1 cellular context compared by ENCODE assay signal in genomic region chr1:28736450-28737244, GRCh38.
TF ChIP-seq lines count a peak whose summit lies in the region.

TSS of gene YTHDF2 (plus strand) at chr1:28736940. CDS start at chr1:28737121, 181 bp downstream.

TF ChIP-seq in GM12878, 131 proteins besides CTCF, POLR2A, EP300 and RAD21 (continued from another document and continues in another):
- TF ChIP-seq, protein P1, sequence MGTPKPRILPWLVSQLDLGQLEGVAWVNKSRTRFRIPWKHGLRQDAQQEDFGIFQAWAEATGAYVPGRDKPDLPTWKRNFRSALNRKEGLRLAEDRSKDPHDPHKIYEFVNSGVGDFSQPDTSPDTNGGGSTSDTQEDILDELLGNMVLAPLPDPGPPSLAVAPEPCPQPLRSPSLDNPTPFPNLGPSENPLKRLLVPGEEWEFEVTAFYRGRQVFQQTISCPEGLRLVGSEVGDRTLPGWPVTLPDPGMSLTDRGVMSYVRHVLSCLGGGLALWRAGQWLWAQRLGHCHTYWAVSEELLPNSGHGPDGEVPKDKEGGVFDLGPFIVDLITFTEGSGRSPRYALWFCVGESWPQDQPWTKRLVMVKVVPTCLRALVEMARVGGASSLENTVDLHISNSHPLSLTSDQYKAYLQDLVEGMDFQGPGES (IDR thresholded peaks at IDR 0.05): no peak
- TF ChIP-seq ETV6 (conservative IDR thresholded peaks at IDR 0.05 in 1 of 2, IDR thresholded peaks at IDR 0.05 in 1 of 2; ENCODE audit: borderline replicate concordance in 1 of 2, low read depth in 1 of 2): peak in 1 of 2 experiments; percentile 37; a peak in 2 of 4 replicates
- 0 out of 2 replicates have a peak, but pooled peaks have one; percentile 61 for TF ChIP-seq HDGF (IDR thresholded peaks at IDR 0.05)
- peak; percentile 93 for TF ChIP-seq RB1 (IDR thresholded peaks at IDR 0.05; ENCODE audit: borderline replicate concordance)
- peak; percentile 72 for TF ChIP-seq POLR2AphosphoS5 (IDR thresholded peaks at IDR 0.05; ENCODE audit: low read length)
- no peak for TF ChIP-seq CHD4 (IDR thresholded peaks at IDR 0.05)
- TF ChIP-seq TAF1 (IDR thresholded peaks at IDR 0.05; ENCODE audit: borderline replicate concordance, low read depth, low read length): peak; percentile 78
- TF ChIP-seq ZNF207 (IDR thresholded peaks at IDR 0.05; ENCODE audit: borderline replicate concordance): peak; percentile 99
- TF ChIP-seq ZNF622 (IDR thresholded peaks at IDR 0.05): no peak
- TF ChIP-seq RELB (IDR thresholded peaks at IDR 0.05; ENCODE audit: low read depth): peak; percentile 82; the same call in 1 of the 2 replicates
- TF ChIP-seq MTA3 (IDR thresholded peaks at IDR 0.05; ENCODE audit: borderline replicate concordance, low read length): 0 out of 2 replicates have a peak, but pooled peaks have one; percentile 2
- TF ChIP-seq TCF3 (IDR thresholded peaks at IDR 0.05; ENCODE audit: borderline replicate concordance, insufficient read depth, low read depth, low read length): peak; percentile 40; the same call in 1 of the 2 replicates
- TF ChIP-seq MEF2A (IDR thresholded peaks at IDR 0.05; ENCODE audit: insufficient read depth, low read depth, low read length): peak; percentile 44; the same call in 1 of the 2 replicates
- peak; percentile 67 for TF ChIP-seq ATF7 (IDR thresholded peaks at IDR 0.05; ENCODE audit: low read depth)
- peak; percentile 32 for TF ChIP-seq FOXK2 (IDR thresholded peaks at IDR 0.05)
- TF ChIP-seq EZH2 (IDR thresholded peaks at IDR 0.05; ENCODE audit: borderline replicate concordance, control insufficient read depth, low read depth, low read length): no peak
- no peak for TF ChIP-seq ZNF274 (IDR thresholded peaks at IDR 0.05; ENCODE audit: insufficient read depth, insufficient read length)
- TF ChIP-seq, protein P2, sequence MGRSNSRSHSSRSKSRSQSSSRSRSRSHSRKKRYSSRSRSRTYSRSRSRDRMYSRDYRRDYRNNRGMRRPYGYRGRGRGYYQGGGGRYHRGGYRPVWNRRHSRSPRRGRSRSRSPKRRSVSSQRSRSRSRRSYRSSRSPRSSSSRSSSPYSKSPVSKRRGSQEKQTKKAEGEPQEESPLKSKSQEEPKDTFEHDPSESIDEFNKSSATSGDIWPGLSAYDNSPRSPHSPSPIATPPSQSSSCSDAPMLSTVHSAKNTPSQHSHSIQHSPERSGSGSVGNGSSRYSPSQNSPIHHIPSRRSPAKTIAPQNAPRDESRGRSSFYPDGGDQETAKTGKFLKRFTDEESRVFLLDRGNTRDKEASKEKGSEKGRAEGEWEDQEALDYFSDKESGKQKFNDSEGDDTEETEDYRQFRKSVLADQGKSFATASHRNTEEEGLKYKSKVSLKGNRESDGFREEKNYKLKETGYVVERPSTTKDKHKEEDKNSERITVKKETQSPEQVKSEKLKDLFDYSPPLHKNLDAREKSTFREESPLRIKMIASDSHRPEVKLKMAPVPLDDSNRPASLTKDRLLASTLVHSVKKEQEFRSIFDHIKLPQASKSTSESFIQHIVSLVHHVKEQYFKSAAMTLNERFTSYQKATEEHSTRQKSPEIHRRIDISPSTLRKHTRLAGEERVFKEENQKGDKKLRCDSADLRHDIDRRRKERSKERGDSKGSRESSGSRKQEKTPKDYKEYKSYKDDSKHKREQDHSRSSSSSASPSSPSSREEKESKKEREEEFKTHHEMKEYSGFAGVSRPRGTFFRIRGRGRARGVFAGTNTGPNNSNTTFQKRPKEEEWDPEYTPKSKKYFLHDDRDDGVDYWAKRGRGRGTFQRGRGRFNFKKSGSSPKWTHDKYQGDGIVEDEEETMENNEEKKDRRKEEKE (IDR thresholded peaks at IDR 0.05): no peak
- TF ChIP-seq, protein P3, sequence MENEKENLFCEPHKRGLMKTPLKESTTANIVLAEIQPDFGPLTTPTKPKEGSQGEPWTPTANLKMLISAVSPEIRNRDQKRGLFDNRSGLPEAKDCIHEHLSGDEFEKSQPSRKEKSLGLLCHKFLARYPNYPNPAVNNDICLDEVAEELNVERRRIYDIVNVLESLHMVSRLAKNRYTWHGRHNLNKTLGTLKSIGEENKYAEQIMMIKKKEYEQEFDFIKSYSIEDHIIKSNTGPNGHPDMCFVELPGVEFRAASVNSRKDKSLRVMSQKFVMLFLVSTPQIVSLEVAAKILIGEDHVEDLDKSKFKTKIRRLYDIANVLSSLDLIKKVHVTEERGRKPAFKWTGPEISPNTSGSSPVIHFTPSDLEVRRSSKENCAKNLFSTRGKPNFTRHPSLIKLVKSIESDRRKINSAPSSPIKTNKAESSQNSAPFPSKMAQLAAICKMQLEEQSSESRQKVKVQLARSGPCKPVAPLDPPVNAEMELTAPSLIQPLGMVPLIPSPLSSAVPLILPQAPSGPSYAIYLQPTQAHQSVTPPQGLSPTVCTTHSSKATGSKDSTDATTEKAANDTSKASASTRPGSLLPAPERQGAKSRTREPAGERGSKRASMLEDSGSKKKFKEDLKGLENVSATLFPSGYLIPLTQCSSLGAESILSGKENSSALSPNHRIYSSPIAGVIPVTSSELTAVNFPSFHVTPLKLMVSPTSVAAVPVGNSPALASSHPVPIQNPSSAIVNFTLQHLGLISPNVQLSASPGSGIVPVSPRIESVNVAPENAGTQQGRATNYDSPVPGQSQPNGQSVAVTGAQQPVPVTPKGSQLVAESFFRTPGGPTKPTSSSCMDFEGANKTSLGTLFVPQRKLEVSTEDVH (IDR thresholded peaks at IDR 0.05; ENCODE audit: low read depth, partially characterized antibody): peak; percentile 69
- TF ChIP-seq, protein P4, sequence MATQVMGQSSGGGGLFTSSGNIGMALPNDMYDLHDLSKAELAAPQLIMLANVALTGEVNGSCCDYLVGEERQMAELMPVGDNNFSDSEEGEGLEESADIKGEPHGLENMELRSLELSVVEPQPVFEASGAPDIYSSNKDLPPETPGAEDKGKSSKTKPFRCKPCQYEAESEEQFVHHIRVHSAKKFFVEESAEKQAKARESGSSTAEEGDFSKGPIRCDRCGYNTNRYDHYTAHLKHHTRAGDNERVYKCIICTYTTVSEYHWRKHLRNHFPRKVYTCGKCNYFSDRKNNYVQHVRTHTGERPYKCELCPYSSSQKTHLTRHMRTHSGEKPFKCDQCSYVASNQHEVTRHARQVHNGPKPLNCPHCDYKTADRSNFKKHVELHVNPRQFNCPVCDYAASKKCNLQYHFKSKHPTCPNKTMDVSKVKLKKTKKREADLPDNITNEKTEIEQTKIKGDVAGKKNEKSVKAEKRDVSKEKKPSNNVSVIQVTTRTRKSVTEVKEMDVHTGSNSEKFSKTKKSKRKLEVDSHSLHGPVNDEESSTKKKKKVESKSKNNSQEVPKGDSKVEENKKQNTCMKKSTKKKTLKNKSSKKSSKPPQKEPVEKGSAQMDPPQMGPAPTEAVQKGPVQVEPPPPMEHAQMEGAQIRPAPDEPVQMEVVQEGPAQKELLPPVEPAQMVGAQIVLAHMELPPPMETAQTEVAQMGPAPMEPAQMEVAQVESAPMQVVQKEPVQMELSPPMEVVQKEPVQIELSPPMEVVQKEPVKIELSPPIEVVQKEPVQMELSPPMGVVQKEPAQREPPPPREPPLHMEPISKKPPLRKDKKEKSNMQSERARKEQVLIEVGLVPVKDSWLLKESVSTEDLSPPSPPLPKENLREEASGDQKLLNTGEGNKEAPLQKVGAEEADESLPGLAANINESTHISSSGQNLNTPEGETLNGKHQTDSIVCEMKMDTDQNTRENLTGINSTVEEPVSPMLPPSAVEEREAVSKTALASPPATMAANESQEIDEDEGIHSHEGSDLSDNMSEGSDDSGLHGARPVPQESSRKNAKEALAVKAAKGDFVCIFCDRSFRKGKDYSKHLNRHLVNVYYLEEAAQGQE (IDR thresholded peaks at IDR 0.05; ENCODE audit: low read depth, low read length): no peak
- peak; percentile 65; the same call in 1 of the 2 replicates for TF ChIP-seq ASH2L (IDR thresholded peaks at IDR 0.05; ENCODE audit: borderline replicate concordance, low read depth)
- no peak for TF ChIP-seq NRF1 (conservative IDR thresholded peaks at IDR 0.05; ENCODE audit: low read depth, low read length)
- TF ChIP-seq HCFC1 (IDR thresholded peaks at IDR 0.05; ENCODE audit: low read length): no peak; the same call in 1 of the 2 replicates
- peak; percentile 3; the same call in 1 of the 2 replicates for TF ChIP-seq RUNX3 (IDR thresholded peaks at IDR 0.05; ENCODE audit: low read length)
- TF ChIP-seq YBX1 (IDR thresholded peaks at IDR 0.05): peak; percentile 94
- no peak for TF ChIP-seq ZNF384 (IDR thresholded peaks at IDR 0.05; ENCODE audit: borderline replicate concordance, low read depth, low read length)
- no peak for TF ChIP-seq HDAC2 (IDR thresholded peaks at IDR 0.05)
- TF ChIP-seq NFXL1 (IDR thresholded peaks at IDR 0.05; ENCODE audit: borderline replicate concordance): no peak
- no peak for TF ChIP-seq CBX3 (IDR thresholded peaks at IDR 0.05; ENCODE audit: borderline replicate concordance, low read depth)
- TF ChIP-seq MYC (IDR thresholded peaks at IDR 0.05; ENCODE audit: insufficient read depth, insufficient read length, insufficient replicate concordance, low read length, severe bottlenecking): peak; percentile 58
- 0 out of 2 replicates have a peak, but pooled peaks have one; percentile 33 for TF ChIP-seq ATF3 (IDR thresholded peaks at IDR 0.05; ENCODE audit: borderline replicate concordance, extremely low read depth, low read depth, low read length)
- no peak for TF ChIP-seq SUZ12 (IDR thresholded peaks at IDR 0.05; ENCODE audit: unreplicated experiment)
- peak; percentile 45; the same call in 1 of the 2 replicates for TF ChIP-seq JUND (IDR thresholded peaks at IDR 0.05; ENCODE audit: low read depth, low read length)
- TF ChIP-seq EED (IDR thresholded peaks at IDR 0.05; ENCODE audit: low read depth): no peak; the same call in 1 of the 2 replicates
- TF ChIP-seq PAX5 (IDR thresholded peaks at IDR 0.05; ENCODE audit: borderline replicate concordance, low read depth, low read length): 0 out of 2 replicates have a peak, but pooled peaks have one; percentile 27
- no peak for TF ChIP-seq FOS (IDR thresholded peaks at IDR 0.05; ENCODE audit: borderline replicate concordance, extremely low read depth, insufficient read length)
- peak; percentile 100 for TF ChIP-seq MEF2B (IDR thresholded peaks at IDR 0.05; ENCODE audit: partially characterized antibody, poor library complexity, severe bottlenecking)
- peak; percentile 38; the same call in 1 of the 2 replicates for TF ChIP-seq SMAD5 (IDR thresholded peaks at IDR 0.05; ENCODE audit: low read depth)
- peak; percentile 64 for TF ChIP-seq DPF2 (IDR thresholded peaks at IDR 0.05)
- TF ChIP-seq SMAD1 (IDR thresholded peaks at IDR 0.05; ENCODE audit: low read depth, partially characterized antibody): peak; percentile 68
- no peak for TF ChIP-seq SPI1 (IDR thresholded peaks at IDR 0.05; ENCODE audit: borderline replicate concordance, insufficient read depth, low read depth, low read length)
- no peak for TF ChIP-seq KAT2A (conservative IDR thresholded peaks at IDR 0.05; ENCODE audit: control insufficient read depth, low read depth, low read length)
- TF ChIP-seq NR2C1 (IDR thresholded peaks at IDR 0.05): 0 out of 2 replicates have a peak, but pooled peaks have one; percentile 7
- TF ChIP-seq SP1 (IDR thresholded peaks at IDR 0.05; ENCODE audit: low read depth, low read length): no peak
- peak; percentile 66 for TF ChIP-seq BCL3 (IDR thresholded peaks at IDR 0.05; ENCODE audit: borderline replicate concordance, insufficient read depth, low read depth, low read length, poor library complexity, severe bottlenecking)
- peak; percentile 97 for TF ChIP-seq NBN (IDR thresholded peaks at IDR 0.05)
- 0 out of 2 replicates have a peak, but pooled peaks have one; percentile 57 for TF ChIP-seq PML (IDR thresholded peaks at IDR 0.05; ENCODE audit: low read length)
- TF ChIP-seq RELA (IDR thresholded peaks at IDR 0.05; ENCODE audit: borderline replicate concordance, partially characterized antibody): peak; percentile 21
- no peak for TF ChIP-seq PAX8 (IDR thresholded peaks at IDR 0.05)
- peak; percentile 85 for TF ChIP-seq CREB1 (IDR thresholded peaks at IDR 0.05; ENCODE audit: low read depth)
- TF ChIP-seq, protein P5, sequence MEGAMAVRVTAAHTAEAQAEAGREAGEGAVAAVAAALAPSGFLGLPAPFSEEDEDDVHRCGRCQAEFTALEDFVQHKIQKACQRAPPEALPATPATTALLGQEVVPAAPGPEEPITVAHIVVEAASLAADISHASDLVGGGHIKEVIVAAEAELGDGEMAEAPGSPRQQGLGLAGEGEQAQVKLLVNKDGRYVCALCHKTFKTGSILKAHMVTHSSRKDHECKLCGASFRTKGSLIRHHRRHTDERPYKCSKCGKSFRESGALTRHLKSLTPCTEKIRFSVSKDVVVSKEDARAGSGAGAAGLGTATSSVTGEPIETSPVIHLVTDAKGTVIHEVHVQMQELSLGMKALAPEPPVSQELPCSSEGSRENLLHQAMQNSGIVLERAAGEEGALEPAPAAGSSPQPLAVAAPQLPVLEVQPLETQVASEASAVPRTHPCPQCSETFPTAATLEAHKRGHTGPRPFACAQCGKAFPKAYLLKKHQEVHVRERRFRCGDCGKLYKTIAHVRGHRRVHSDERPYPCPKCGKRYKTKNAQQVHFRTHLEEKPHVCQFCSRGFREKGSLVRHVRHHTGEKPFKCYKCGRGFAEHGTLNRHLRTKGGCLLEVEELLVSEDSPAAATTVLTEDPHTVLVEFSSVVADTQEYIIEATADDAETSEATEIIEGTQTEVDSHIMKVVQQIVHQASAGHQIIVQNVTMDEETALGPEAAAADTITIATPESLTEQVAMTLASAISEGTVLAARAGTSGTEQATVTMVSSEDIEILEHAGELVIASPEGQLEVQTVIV (IDR thresholded peaks at IDR 0.05; ENCODE audit: borderline replicate concordance, partially characterized antibody): peak; percentile 46
- TF ChIP-seq SIN3A (IDR thresholded peaks at IDR 0.05; ENCODE audit: low read depth, low read length): peak; percentile 75; the same call in 1 of the 2 replicates
- peak; percentile 87 for TF ChIP-seq TCF12 (IDR thresholded peaks at IDR 0.05; ENCODE audit: low read depth, low read length)
